1 cellular context compared by ENCODE assay signal in genomic region chr9:127407505-127407868, GRCh38.
TF ChIP-seq lines count a peak whose summit lies in the region.

No MANE protein-coding gene starts in this region.

TF ChIP-seq in H1, 55 proteins besides CTCF, POLR2A, EP300 and RAD21:
- no peak for TF ChIP-seq TAF7 (optimal IDR thresholded peaks at IDR 0.05; ENCODE audit: borderline replicate concordance, low read depth, low read length)
